2 cellular contexts compared by ENCODE assay signal in the genomic region with DNA sequence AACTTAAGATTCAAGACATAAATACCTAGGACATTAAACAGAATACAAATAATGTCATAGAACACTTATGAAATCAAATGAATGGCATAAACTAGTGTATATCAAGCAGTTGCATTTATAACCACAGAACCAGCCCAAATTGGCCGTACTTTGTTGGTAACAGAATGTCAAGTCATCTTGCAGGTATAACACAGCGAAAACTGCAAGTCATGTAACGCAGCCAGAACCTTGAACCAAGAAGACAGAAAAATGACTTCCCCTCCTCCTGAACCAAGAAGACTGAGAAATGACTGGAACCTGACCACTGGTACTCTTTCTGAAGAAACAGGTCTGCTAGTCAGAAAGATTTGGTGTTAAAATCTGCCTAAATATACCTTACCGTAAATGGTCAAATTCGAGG.
TF ChIP-seq lines count a peak whose summit lies in the region.

No MANE protein-coding gene starts in this region.

TF ChIP-seq in IMR-90, 13 proteins besides CTCF, POLR2A, EP300 and RAD21:
- TF ChIP-seq RCOR1 (IDR thresholded peaks at IDR 0.05; ENCODE audit: insufficient replicate concordance, low read length) (no peak), NFE2L2 (IDR thresholded peaks at IDR 0.05; ENCODE audit: low read depth, low read length) (peak; percentile 74)

TF ChIP-seq in H1, 55 proteins besides CTCF, POLR2A, EP300 and RAD21:
- no peak for TF ChIP-seq NANOG (IDR thresholded peaks at IDR 0.05; ENCODE audit: insufficient read depth, low read depth, low read length, poor library complexity, severe bottlenecking)
- no peak for TF ChIP-seq PHF8 (conservative IDR thresholded peaks at IDR 0.05; ENCODE audit: low read depth, low read length)
- TF ChIP-seq FOSL1 (IDR thresholded peaks at IDR 0.05; ENCODE audit: insufficient read depth, low read depth, low read length): no peak
- TF ChIP-seq, protein P1, sequence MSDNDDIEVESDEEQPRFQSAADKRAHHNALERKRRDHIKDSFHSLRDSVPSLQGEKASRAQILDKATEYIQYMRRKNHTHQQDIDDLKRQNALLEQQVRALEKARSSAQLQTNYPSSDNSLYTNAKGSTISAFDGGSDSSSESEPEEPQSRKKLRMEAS (IDR thresholded peaks at IDR 0.05): no peak
- no peak for TF ChIP-seq SP2 (IDR thresholded peaks at IDR 0.05; ENCODE audit: low read length)
- TF ChIP-seq SUZ12 (IDR thresholded peaks at IDR 0.05; ENCODE audit: low read length): no peak
- TF ChIP-seq POU5F1 (IDR thresholded peaks at IDR 0.05; ENCODE audit: low read depth, low read length): no peak
- TF ChIP-seq TBP (IDR thresholded peaks at IDR 0.05; ENCODE audit: low read depth, low read length): no peak
- no peak for TF ChIP-seq CBX8 (IDR thresholded peaks at IDR 0.05; ENCODE audit: borderline replicate concordance, low read depth, low read length)
- TF ChIP-seq YY1 (IDR thresholded peaks at IDR 0.05; ENCODE audit: low read depth, low read length): no peak
- TF ChIP-seq MAFK (IDR thresholded peaks at IDR 0.05; ENCODE audit: low read depth, low read length): peak; percentile 32; the same call in 1 of the 2 replicates
- peak; percentile 64; the same call in 1 of the 2 replicates for TF ChIP-seq BACH1 (IDR thresholded peaks at IDR 0.05; ENCODE audit: low read length)
- no peak for TF ChIP-seq SP1 (IDR thresholded peaks at IDR 0.05; ENCODE audit: low read depth, low read length)
- no peak for TF ChIP-seq EZH2 (IDR thresholded peaks at IDR 0.05; ENCODE audit: low read depth, low read length, severe bottlenecking)
